Comparison of ENCODE assay signal across 1 cellular context in genomic region chr11:235998-236773, GRCh38.
TF ChIP-seq lines count a peak whose summit lies in the region.

SIRT3 (minus strand) TSS chr11:236342; CDS start chr11:236328, 14 bp downstream.

TF ChIP-seq in K562, 482 proteins besides CTCF, POLR2A, EP300 and RAD21 (continued from another document and continues in another):
- TF ChIP-seq TCFL5 (CRISPR knock-in tag; conservative IDR thresholded peaks at IDR 0.05) (no peak), SOX6 (IDR thresholded peaks at IDR 0.05) (peak; percentile 53; the same call in 1 of the 2 replicates), TAL1 (IDR thresholded peaks at IDR 0.05) (no peak), ESRRB (CRISPR knock-in tag; IDR thresholded peaks at IDR 0.05; ENCODE audit: borderline replicate concordance) (no peak), TRIM25 (IDR thresholded peaks at IDR 0.05; ENCODE audit: borderline replicate concordance) (peak; percentile 85; the same call in 1 of the 2 replicates), EGR1 (conservative IDR thresholded peaks at IDR 0.05) (peak; percentile 92), RB1 (IDR thresholded peaks at IDR 0.05; ENCODE audit: low read depth) (peak; percentile 60; the same call in 1 of the 2 replicates), ZBED1 (IDR thresholded peaks at IDR 0.05) (no peak), CHD1 (IDR thresholded peaks at IDR 0.05; ENCODE audit: low read length) (peak; percentile 90), SRSF3 (IDR thresholded peaks at IDR 0.05; ENCODE audit: insufficient read depth, low read length) (no peak), HMBOX1 (IDR thresholded peaks at IDR 0.05) (no peak), ZNF407 (IDR thresholded peaks at IDR 0.05; ENCODE audit: low read depth) (no peak), PHB2 (IDR thresholded peaks at IDR 0.05; ENCODE audit: low read depth) (no peak), RBM34 (IDR thresholded peaks at IDR 0.05; ENCODE audit: borderline replicate concordance, insufficient read depth, low read length) (no peak), HDAC3 (IDR thresholded peaks at IDR 0.05; ENCODE audit: borderline replicate concordance, partially characterized antibody) (peak; percentile 65), ADNP (tag; IDR thresholded peaks at IDR 0.05) (no peak), MBD2 (IDR thresholded peaks at IDR 0.05; ENCODE audit: borderline replicate concordance, low read depth) (no peak), MAX (CRISPR knock-in tag; IDR thresholded peaks at IDR 0.05) (peak; percentile 14; the same call in 1 of the 2 replicates), DNMT1 (IDR thresholded peaks at IDR 0.05) (no peak), ZBTB11 (CRISPR knock-in tag; IDR thresholded peaks at IDR 0.05) (peak in 1 of 3 experiments; percentile 98; a peak in 2 of 6 replicates), YY1 (IDR thresholded peaks at IDR 0.05; ENCODE audit: borderline replicate concordance in 1 of 3, control insufficient read depth in 1 of 3, extremely low read depth in 1 of 3, insufficient read depth in 3 of 3, insufficient read length in 1 of 3, insufficient replicate concordance in 2 of 3, low read depth in 1 of 3, low read length in 2 of 3) (peak; percentile 49 to 90 (median 81)), DLX4 (CRISPR knock-in tag; IDR thresholded peaks at IDR 0.05) (no peak), CBFB (CRISPR knock-in tag; IDR thresholded peaks at IDR 0.05) (no peak), POLR2AphosphoS2 (IDR thresholded peaks at IDR 0.05; ENCODE audit: low read length) (no peak), SRF (CRISPR knock-in tag; IDR thresholded peaks at IDR 0.05) (no peak), PYGO2 (tag; IDR thresholded peaks at IDR 0.05) (no peak), CEBPB (tag; IDR thresholded peaks at IDR 0.05) (no peak), PPARD (CRISPR knock-in tag; IDR thresholded peaks at IDR 0.05) (no peak), PRDM10 (IDR thresholded peaks at IDR 0.05; ENCODE audit: partially characterized antibody) (no peak), GTF2F1 (IDR thresholded peaks at IDR 0.05; ENCODE audit: low read depth, low read length) (no peak), ZC3H8 (IDR thresholded peaks at IDR 0.05) (no peak), MIER1 (IDR thresholded peaks at IDR 0.05; ENCODE audit: low read depth) (peak; percentile 26; the same call in 1 of the 2 replicates), MITF (IDR thresholded peaks at IDR 0.05) (no peak), DACH1 (IDR thresholded peaks at IDR 0.05; ENCODE audit: partially characterized antibody) (no peak), ATF7 (IDR thresholded peaks at IDR 0.05) (no peak), RBFOX2 (IDR thresholded peaks at IDR 0.05; ENCODE audit: low read depth, low read length) (peak; percentile 66), BDP1 (IDR thresholded peaks at IDR 0.05; ENCODE audit: insufficient read depth, insufficient read length) (no peak), PKNOX1 (IDR thresholded peaks at IDR 0.05) (no peak), ZNF121 (CRISPR knock-in tag; conservative IDR thresholded peaks at IDR 0.05) (no peak), MCM2 (IDR thresholded peaks at IDR 0.05; ENCODE audit: low read depth) (no peak), HMG20A (CRISPR knock-in tag; conservative IDR thresholded peaks at IDR 0.05) (no peak), CSDE1 (IDR thresholded peaks at IDR 0.05) (0 out of 4 replicates have a peak, but pooled peaks of 1 of the 2 experiments have one; percentile 58)
